Comparison of ENCODE assay signal across 8 cellular contexts in genomic region chr2:68031546-68032160, GRCh38. TPM values are rescaled to one million over a fixed set of nuclear protein-coding genes. Genes with fewer than 3 reads are reported as not detected.
A peak's percentile ranks its signal among the peaks of the same experiment; 100 is the strongest.
DNase-seq lines count a peak whose midpoint lies in the region; ATAC-seq, FAIRE-seq and TF ChIP-seq lines count a peak whose summit lies in the region.

No MANE protein-coding gene starts in this region.

- TF ChIP-seq EP300 in GM12878 (IDR thresholded peaks at IDR 0.05; ENCODE audit: borderline replicate concordance in 1 of 2, control insufficient read depth in 1 of 2, low read depth in 2 of 2, low read length in 2 of 2) = no peak

- no peaks in the 10 kb centered on the region for H3K36me3 Mint-ChIP-seq in activated CD4-positive, alpha-beta memory T cell treated with anti-CD3 and anti-CD28 coated beads, Interleukin-2, amount 10 ng/mL, durations not matched to agents 7 days and 5 days (ENCODE audit: low read depth)

- no peaks in the 10 kb centered on the region for H3K4me1 ChIP-seq in GM12878 (ENCODE audit: control insufficient read depth, insufficient read depth, low read length)

- DNase-seq in Ammon's horn (ENCODE audit: low spot score) (peak; percentile 72), GM18507 (ENCODE audit: extremely low spot score, insufficient read length, low read depth) (peak; percentile 37), NCI-H226 (peak; percentile 20), GM12878 (ENCODE audit: low read depth, low spot score) (peak; percentile 12), kidney tubule cell (ENCODE audit: low spot score) (peak; percentile 69)
- no peak for DNase-seq in activated CD4-positive, alpha-beta memory T cell treated with anti-CD3 and anti-CD28 coated beads, Interleukin-2, amount 10 ng/mL, durations not matched to agents 7 days and 5 days
- DNase-seq in activated CD4-positive, alpha-beta T cell treated with anti-CD3 and anti-CD28 coated beads, Interleukin-2, amount 50 U/mL, for 1 hour = no peak

- no peak overlapping the region for H3K4me3 Mint-ChIP-seq in activated CD4-positive, alpha-beta memory T cell treated with anti-CD3 and anti-CD28 coated beads, Interleukin-2, amount 10 ng/mL, durations not matched to agents 7 days and 5 days

- no peak overlapping the region for H3K27ac Mint-ChIP-seq in activated CD4-positive, alpha-beta memory T cell treated with anti-CD3 and anti-CD28 coated beads, Interleukin-2, amount 10 ng/mL, durations not matched to agents 7 days and 5 days

- H3K4me3 ChIP-seq in GM12878 = no peak overlapping the region

- POLR2A ChIA-PET in GM12878 (lab: Charles Lee) = no interaction called here
- POLR2A ChIA-PET in activated CD4-positive, alpha-beta memory T cell treated with anti-CD3 and anti-CD28 coated beads, Interleukin-2, amount 10 ng/mL, durations not matched to agents 7 days and 5 days (lab: Charles Lee) = no interaction called here

- TF ChIP-seq CTCF in GM12878 (IDR thresholded peaks at IDR 0.05 in 2 of 3, conservative IDR thresholded peaks at IDR 0.05 in 1 of 3; ENCODE audit: control insufficient read depth in 2 of 3, extremely low read depth in 1 of 3, insufficient read depth in 1 of 3, low read depth in 3 of 3, low read length in 3 of 3) = peak; percentile 50 to 74 (median 65); a peak in 5 of 6 replicates

- peak; percentile 89 for TF ChIP-seq RAD21 in GM12878 (IDR thresholded peaks at IDR 0.05; ENCODE audit: insufficient read depth, low read depth, low read length)

- peaks cover 3% of the 10 kb centered on the region for H3K4me1 Mint-ChIP-seq in activated CD4-positive, alpha-beta memory T cell treated with anti-CD3 and anti-CD28 coated beads, Interleukin-2, amount 10 ng/mL, durations not matched to agents 7 days and 5 days

- TF ChIP-seq POLR2A in GM12878 (IDR thresholded peaks at IDR 0.05; ENCODE audit: low read depth, low read length) = no peak

- no peaks in the 10 kb centered on the region for H3K36me3 ChIP-seq in GM12878 (ENCODE audit: control insufficient read depth in 2 of 2, insufficient read depth in 2 of 2, low read length in 1 of 2)

- H3K9me3 Mint-ChIP-seq in activated CD4-positive, alpha-beta memory T cell treated with anti-CD3 and anti-CD28 coated beads, Interleukin-2, amount 10 ng/mL, durations not matched to agents 7 days and 5 days = no peaks in the 10 kb centered on the region

- peaks cover 12% of the 10 kb centered on the region for H3K27me3 Mint-ChIP-seq in activated CD4-positive, alpha-beta memory T cell treated with anti-CD3 and anti-CD28 coated beads, Interleukin-2, amount 10 ng/mL, durations not matched to agents 7 days and 5 days

- H4K20me1 ChIP-seq in GM12878 (ENCODE audit: control insufficient read depth, insufficient read depth) = no peaks in the 10 kb centered on the region

- H3K79me2 ChIP-seq in GM12878 (ENCODE audit: control insufficient read depth, insufficient read depth, low read length) = no peaks in the 10 kb centered on the region

- H2AFZ ChIP-seq in GM12878 (ENCODE audit: control insufficient read depth, low read depth, low read length) = no peak overlapping the region

- FAIRE-seq in GM18507 (lab: Jason Lieb, UNC) (peak; percentile 90), GM12878 (lab: Jason Lieb, UNC) (peak; percentile 92)

- 0% methylated on average over 2 of the region's 2 CpGs for WGBS in GM12878 (ENCODE audit: insufficient coverage, insufficient replicate concordance, low lambda C conversion rate, missing lambda C conversion rate)

- H3K9me3 ChIP-seq in GM12878 (replicated peaks; ENCODE audit: control insufficient read depth, insufficient read depth, low read length) = no peaks in the 10 kb centered on the region

- peak; percentile 73 for ATAC-seq in HG03280 (IDR thresholded peaks at IDR 0.05; ENCODE audit: unreplicated experiment)
- peak; percentile 83 for ATAC-seq in GM12878

- in situ Hi-C loops in GM12878 (cut with MboI) = no loop called here

- BruUV-seq in GM12878 (replicated peaks; lab: Mats Ljungman, UMichigan) = no TSS peak

- H3K9ac ChIP-seq in GM12878 (ENCODE audit: control insufficient read depth, insufficient read depth, low read length) = no peak overlapping the region

- SMC1A ChIA-PET in GM12878 (lab: Charles Lee; ENCODE audit: uncharacterized antibody, unreplicated experiment) = interaction anchor here (0.7 to 3.8 kb wide), 18 partner anchors 9 to 1047 kb away, joined by 3 to 13 read pairs (median 4); partner anchors contain the start of gene C1D

- H3K4me2 ChIP-seq in GM12878 (ENCODE audit: control insufficient read depth, insufficient read depth) = no peak overlapping the region

- CTCF ChIA-PET in GM12878 (lab: Yijun Ruan, JAX) = interaction anchor here (0.7 to 3.5 kb wide), 22 partner anchors 9 to 1603 kb away, joined by 3 to 43 read pairs (median 4); no protein-coding TSS in a partner anchor
- CTCF ChIA-PET in activated CD4-positive, alpha-beta memory T cell treated with anti-CD3 and anti-CD28 coated beads, Interleukin-2, amount 10 ng/mL, durations not matched to agents 7 days and 5 days (lab: Charles Lee) = interaction anchor here (0.6 to 1.2 kb wide), 4 partner anchors 13 to 1599 kb away, joined by 3 to 4 read pairs (median 4); no protein-coding TSS in a partner anchor

- intact Hi-C loops in GM12878 (cut with micrococcal nuclease; ENCODE audit: unreplicated experiment) = loop anchor here (1.0 to 5.0 kb wide), 3 partner anchors 179 to 1604 kb away; no protein-coding TSS in a partner anchor

- no peak overlapping the region for H3K27ac ChIP-seq in GM12878 (ENCODE audit: control insufficient read depth, insufficient read depth)

- no peaks in the 10 kb centered on the region for H3K27me3 ChIP-seq in GM12878 (replicated peaks in 1 of 2; ENCODE audit: control insufficient read depth in 2 of 2, insufficient read depth in 2 of 2, low read length in 1 of 2)

- RAD21 ChIA-PET in GM12878 (lab: Charles Lee; ENCODE audit: unreplicated experiment) = interaction anchor here (0.7 to 3.1 kb wide), 14 partner anchors 14 to 1603 kb away, joined by 3 to 14 read pairs (median 4); partner anchors contain the start of gene C1D

TF ChIP-seq in GM12878, 131 proteins besides CTCF, POLR2A, EP300 and RAD21 (continues in another document):
- TF ChIP-seq IRF5 (IDR thresholded peaks at IDR 0.05; ENCODE audit: borderline replicate concordance) (no peak), NFYA (IDR thresholded peaks at IDR 0.05; ENCODE audit: borderline replicate concordance, low read depth, low read length) (no peak), SMC3 (IDR thresholded peaks at IDR 0.05; ENCODE audit: borderline replicate concordance, low read length) (peak; percentile 77), MEF2A (IDR thresholded peaks at IDR 0.05; ENCODE audit: insufficient read depth, low read depth, low read length) (no peak)

RNA-seq across cellular contexts. Expression of gene C1D, which starts 31.2 kb away (rescaled TPM):
- 16.7 and 20.4 TPM in 2 replicates for total RNA-seq in GM12878 (2013; cell fraction: nucleolus; rRNA removed)
- total RNA-seq in GM12878 (2014; rRNA removed) (26.1 and 38.4 TPM in 2 replicates), GM12878 (2014; rRNA removed; fragmentation: Illumina TruSeq; extraction: Trizol) (41.1 and 43.1 TPM in 2 replicates), GM12878 (2021) (18.9 and 20.2 TPM in 2 replicates)
- polyA plus RNA-seq in GM12878 (2011; ENCODE audit: low read depth) = 26.3 TPM
- polyA plus RNA-seq in GM12878 (2011; rRNA removed) (60.4 and 115 TPM in 2 replicates), GM12878 (2014; fragmentation: Illumina TruSeq; extraction: Trizol) (57.8 and 66.9 TPM in 2 replicates), GM12878 (2014; fragmentation: Nextera tagmentation; extraction: Ambion mirVana) (100 to 1,000 TPM; 150 to 152 TPM), GM12878 (2014; rRNA removed) (27.3 and 43.5 TPM in 2 replicates), GM12878 (2016; fragmentation: Nextera tagmentation; extraction: Ambion mirVana) (100 to 1,000 TPM in 1 of 2 experiments, 10 to 100 TPM in 1; 94.2 to 107 TPM)
- 14.4 and 14.7 TPM in 2 replicates for polyA plus RNA-seq in GM12878 (2011; cell fraction: cytosol; rRNA removed)
- 15.6 and 20.6 TPM in 2 replicates for polyA plus RNA-seq in GM12878 (2011; cell fraction: nucleus; rRNA removed)
- 29.9 and 31.0 TPM in 2 replicates for polyA plus RNA-seq in GM12878 (2012)
- polyA minus RNA-seq in GM12878 (2011; rRNA and poly(A)+ RNA removed) = 5.7 and 6.4 TPM in 2 replicates
- polyA minus RNA-seq in GM12878 (2011; cell fraction: cytosol; rRNA and poly(A)+ RNA removed) = 4.4 and 4.6 TPM in 2 replicates
- 2.7 and 4.5 TPM in 2 replicates for polyA minus RNA-seq in GM12878 (2011; cell fraction: nucleus; rRNA and poly(A)+ RNA removed)
- 10 to 100 TPM; 18.0 to 18.4 TPM for total RNA-seq in activated CD4-positive, alpha-beta memory T cell treated with anti-CD3 and anti-CD28 coated beads, Interleukin-2, amount 10 ng/mL, durations not matched to agents 7 days and 5 days

Comparison
In these comparisons a context has a peak if more than half of its experiments do, and no peak if none do; other contexts are left out.
1. DNase-seq: peak in Ammon's horn (single experiment), GM18507 (single experiment), NCI-H226 (single experiment), GM12878 (single experiment) and kidney tubule cell (single experiment); none in activated CD4-positive, alpha-beta memory T cell treated with anti-CD3 and anti-CD28 coated beads, Interleukin-2, amount 10 ng/mL, durations not matched to agents 7 days and 5 days (single experiment) and activated CD4-positive, alpha-beta T cell treated with anti-CD3 and anti-CD28 coated beads, Interleukin-2, amount 50 U/mL, for 1 hour (single experiment).